In the genomic region with DNA sequence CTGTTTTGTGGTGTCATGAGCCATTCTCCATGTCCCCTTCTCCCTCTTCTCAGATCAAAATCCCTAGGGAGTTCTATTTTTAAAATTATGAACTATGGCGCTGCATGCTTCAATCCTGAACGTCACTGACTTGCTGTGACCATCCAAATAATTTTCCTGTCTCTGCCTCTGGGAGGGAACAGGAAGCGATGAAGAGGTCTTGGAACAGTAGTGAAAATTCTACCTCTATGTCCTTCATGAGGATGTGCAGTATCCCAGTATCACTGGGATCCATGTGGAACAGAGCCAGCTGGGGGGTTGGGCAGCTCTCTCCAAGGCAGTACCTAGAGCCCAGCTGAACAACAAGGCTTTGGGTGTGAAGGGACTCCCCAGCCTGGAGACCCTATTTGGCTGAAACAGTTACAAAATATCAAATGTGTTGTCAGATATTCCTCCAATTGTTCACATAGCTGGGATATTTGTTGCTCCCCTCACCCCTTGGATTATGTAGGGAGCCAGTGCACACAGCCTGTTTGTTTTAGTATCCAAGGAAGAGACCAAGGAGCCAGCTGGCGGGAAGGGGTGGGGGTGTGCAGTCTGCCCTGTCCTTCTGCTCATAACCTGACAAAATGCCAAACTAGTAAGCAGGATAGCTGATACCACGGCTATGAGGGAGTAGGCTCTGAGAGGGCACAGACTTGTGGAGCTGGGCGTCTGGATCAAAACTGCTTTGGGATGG, we compare ENCODE assay signal across 11 cellular contexts. TPM values are rescaled to one million over a fixed set of nuclear protein-coding genes. Genes with fewer than 3 reads are reported as not detected.
A peak's percentile ranks its signal among the peaks of the same experiment; 100 is the strongest.
DNase-seq lines count a peak whose midpoint lies in the region; ATAC-seq and TF ChIP-seq lines count a peak whose summit lies in the region.
"Had no signal": no experiment of that assay in that cellular context is flagged by ENCODE, and none has a peak within 500 bp of the region (broad histone marks: within the 10 kb centered on the region; RNA-seq: fewer than 3 reads in every experiment).

No MANE protein-coding gene starts in this region.

- no peak for TF ChIP-seq EP300 in upper lobe of left lung (IDR thresholded peaks at IDR 0.05)

- H3K27ac ChIP-seq in lung (ENCODE audit: low read depth in 1 of 2, low read length in 1 of 2) (peak overlapping the region; percentile 14 to 72), upper lobe of left lung (peak overlapping the region; percentile 51 to 73 (median 65))

- TF ChIP-seq POLR2A in upper lobe of left lung (IDR thresholded peaks at IDR 0.05), result no peak

- TF ChIP-seq CTCF in lung (IDR thresholded peaks at IDR 0.05; ENCODE audit: control extremely low read depth, extremely low read depth) (no peak), upper lobe of left lung (IDR thresholded peaks at IDR 0.05) (no peak)

- H3K36me3 ChIP-seq in lung (ENCODE audit: control insufficient read depth in 2 of 2, insufficient read depth in 2 of 2, low read length in 2 of 2), result peaks cover 16 to 18% of the 10 kb centered on the region in 2 donors
- peaks cover 6 to 34% (median 16%) of the 10 kb centered on the region in 4 donors for H3K36me3 ChIP-seq in upper lobe of left lung

- 49 to 69% methylated on average over 6 of the region's 6 CpGs for WGBS in lung, 2 donors
- WGBS in upper lobe of left lung, 2 donors, result 46 to 62% methylated on average over 6 of the region's 6 CpGs

- H3K9me3 ChIP-seq in lung (ENCODE audit: control insufficient read depth in 2 of 2, insufficient read depth in 1 of 2, low read length in 1 of 2) (no peaks in the 10 kb centered on the region), upper lobe of left lung (no peaks in the 10 kb centered on the region)

- H3K27me3 ChIP-seq in lung (ENCODE audit: control insufficient read depth, insufficient read depth), result no peaks in the 10 kb centered on the region
- H3K27me3 ChIP-seq in upper lobe of left lung, result no peaks in the 10 kb centered on the region

- DNase-seq in NCI-H1105 treated with DMSO at 0.1 percent for 48 hours (lab: John Stamatoyannopoulos, UW) (peak; percentile 4), NCI-H1105 (lab: John Stamatoyannopoulos, UW) (no peak), cerebellum (ENCODE audit: low spot score) (peak; percentile 85), lung (ENCODE audit: low spot score) (no peak), upper lobe of left lung (no peak), SW480 (ENCODE audit: low spot score) (no peak)
- no peak for DNase-seq in stimulated activated CD8-positive, alpha-beta memory T cell treated with anti-CD3 and anti-CD28 coated beads, Interleukin-4, amount 100 ng/mL, for 48 hours
- DNase-seq: activated CD8-positive, alpha-beta memory T cell treated with anti-CD3 and anti-CD28 coated beads, Interleukin-2, amount 10 ng/mL, durations not matched to agents 7 days and 5 days; NCI-H748 treated with DMSO at 0.1 percent for 48 hours; stimulated activated CD4-positive, alpha-beta T cell treated with anti-CD3 and anti-CD28 coated beads, Interleukin-15, amount 100 ng/mL, for 24 hours had no signal

- ATAC-seq in lung (ENCODE audit: insufficient read depth, low FRiP score) (peak; percentile 81), upper lobe of left lung (ENCODE audit: low FRiP score in 2 of 2) (peak; percentile 77 to 81), GM19455 (IDR thresholded peaks at IDR 0.05; ENCODE audit: unreplicated experiment) (no peak)
- ATAC-seq: activated CD8-positive, alpha-beta memory T cell treated with anti-CD3 and anti-CD28 coated beads, Interleukin-2, amount 10 ng/mL, durations not matched to agents 7 days and 5 days had no signal

- H3K4me1 ChIP-seq in lung (ENCODE audit: control insufficient read depth in 2 of 2, insufficient read depth in 2 of 2, low read length in 2 of 2) (no peaks in the 10 kb centered on the region), upper lobe of left lung (peaks cover 0 to 14% (median 3%) of the 10 kb centered on the region in 4 donors)

- no peak overlapping the region for H3K4me3 ChIP-seq in lung
- no peak overlapping the region for H3K4me3 ChIP-seq in upper lobe of left lung

RNA-seq across cellular contexts. Expression of gene DCLRE1B, which starts 7.6 kb away (rescaled TPM):
- total RNA-seq in cerebellum, result 9.3 TPM
- total RNA-seq in lung, result 1 to 10 TPM; 4.9 to 7.8 TPM
- 1 to 10 TPM; 2.6 to 5.5 TPM for polyA plus RNA-seq in lung
- 1 to 10 TPM; 3.0 to 9.1 (median 6.7) TPM for total RNA-seq in upper lobe of left lung

RNA-seq across cellular contexts. Expression of gene AP4B1, which starts 8.2 kb away (rescaled TPM):
- 29.8 TPM for total RNA-seq in cerebellum
- total RNA-seq in lung, result 10 to 100 TPM; 24.2 to 43.9 TPM
- polyA plus RNA-seq in lung, result 10 to 100 TPM; 12.8 to 13.5 TPM
- total RNA-seq in upper lobe of left lung, result 10 to 100 TPM in 5 of 6 donors, 1 to 10 TPM in 1; 6.2 to 29.3 (median 14.0) TPM

RNA-seq across cellular contexts. Expression of gene HIPK1, which starts 16.4 kb away (rescaled TPM):
- total RNA-seq in cerebellum (46.9 TPM), lung (10 to 100 TPM; 84.1 to 87.2 TPM), upper lobe of left lung (10 to 100 TPM; 31.4 to 85.5 (median 64.0) TPM)
- 10 to 100 TPM; 10.9 to 25.0 TPM for polyA plus RNA-seq in lung

RNA-seq across cellular contexts. Expression of gene BCL2L15, which starts 25.4 kb away (rescaled TPM):
- total RNA-seq in cerebellum, result 0.91 TPM
- total RNA-seq in lung, result 1 to 10 TPM; 3.2 to 3.3 TPM
- 1 to 10 TPM; 1.9 to 7.0 TPM for polyA plus RNA-seq in lung
- total RNA-seq in upper lobe of left lung, result 1 to 10 TPM; 1.0 to 6.2 (median 1.7) TPM

RNA-seq across cellular contexts. Expression of gene PTPN22, which starts 41.2 kb away (rescaled TPM):
- 0.36 TPM for total RNA-seq in cerebellum
- total RNA-seq in lung, result 1 to 10 TPM; 6.9 to 7.0 TPM
- polyA plus RNA-seq in lung, result 1 to 10 TPM; 4.2 to 5.3 TPM
- 10 to 100 TPM in 3 of 6 donors, 1 to 10 TPM in 3; 6.7 to 15.2 (median 9.9) TPM for total RNA-seq in upper lobe of left lung

Comparison
In these comparisons a context has a peak if more than half of its experiments do, and no peak if none do; other contexts are left out.
1. DNase-seq: peak in NCI-H1105 treated with DMSO at 0.1 percent for 48 hours (single experiment) and cerebellum (single experiment); none in NCI-H1105 (single experiment), lung (single experiment), upper lobe of left lung (0 of 2), stimulated activated CD8-positive, alpha-beta memory T cell treated with anti-CD3 and anti-CD28 coated beads, Interleukin-4, amount 100 ng/mL, for 48 hours (single experiment) and SW480 (single experiment).